Comparison of ENCODE assay signal across 27 cellular contexts in the genomic region with DNA sequence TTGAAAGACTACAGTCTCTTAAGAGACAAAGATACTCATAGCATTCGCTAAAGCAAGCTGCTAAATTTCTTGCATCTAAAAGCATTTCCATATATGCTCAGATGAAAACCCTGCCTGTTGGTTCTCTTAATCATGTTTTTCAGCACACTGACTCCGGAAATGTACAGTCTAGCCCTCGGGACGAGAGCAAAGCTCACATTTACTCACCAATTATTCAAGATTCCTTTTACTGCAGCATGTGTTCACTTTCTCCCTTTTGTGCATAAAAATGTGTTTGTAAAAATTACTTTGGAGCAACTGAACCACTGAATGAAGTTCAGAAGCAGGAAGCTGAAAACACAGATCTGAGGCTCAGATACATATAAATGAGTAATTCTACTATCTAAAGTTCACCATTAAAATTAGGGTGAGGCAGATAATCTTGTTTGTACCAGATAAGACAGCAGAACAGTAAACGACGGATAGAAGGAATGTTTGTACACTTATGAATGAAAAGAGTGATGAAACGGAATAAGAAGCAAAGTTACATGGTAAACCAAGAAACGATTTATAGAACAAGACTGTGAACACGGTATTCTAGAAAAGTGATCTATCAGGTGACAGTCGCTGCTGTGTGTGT.
DNase-seq lines count a peak whose midpoint lies in the region; ATAC-seq and TF ChIP-seq lines count a peak whose summit lies in the region.
"Had no signal": no experiment of that assay in that cellular context is flagged by ENCODE, and none has a peak within 500 bp of the region (broad histone marks: within the 10 kb centered on the region; RNA-seq: fewer than 3 reads in every experiment).

No MANE protein-coding gene starts in this region.

- H3K9ac ChIP-seq in adipocyte (ENCODE audit: low read length): no peak overlapping the region
- no peak overlapping the region for H3K9ac ChIP-seq in mammary epithelial cell (ENCODE audit: insufficient read depth, low read length)
- H3K9ac ChIP-seq: BLaER1 treated with 17β-estradiol and CSF1 and Interleukin-3, amounts not matched to agents 10 nM and 100 nM had no signal

- DNase-seq in A673 (ENCODE audit: low spot score): peak; percentile 79
- peak; percentile 3 for DNase-seq in HuH-7.5 (ENCODE audit: low spot score)
- peak; percentile 22 for DNase-seq in adipocyte (ENCODE audit: low read depth)
- DNase-seq in foreskin melanocyte: peak; percentile 52
- no peak for DNase-seq in midbrain (lab: John Stamatoyannopoulos, UW)
- no peak for DNase-seq in dorsolateral prefrontal cortex
- DNase-seq in mammary epithelial cell: no peak
- DNase-seq: ACHN; activated CD4-positive, alpha-beta T cell treated with anti-CD3 and anti-CD28 coated beads, Interleukin-2, amount 50 U/mL, for 4 hours; activated CD8-positive, alpha-beta memory T cell treated with anti-CD3 and anti-CD28 coated beads, Interleukin-2, amount 50 U/mL, for 4 hours; activated effector memory CD4-positive, alpha-beta T cell treated with Interleukin-2 at 50 U/mL for 16 hours; activated naive CD8-positive, alpha-beta T cell treated with anti-CD3 and anti-CD28 coated beads, Interleukin-2, amount 50 U/mL, for 24 hours; cortex of kidney; GOT3; heart left ventricle; MM.1S; NCI-H1694; NCI-H774; T-cell; uterus had no signal

- H3K36me3 ChIP-seq in A673 (ENCODE audit: insufficient read depth, low read length, poor library complexity, severe bottlenecking) (no peaks in the 10 kb centered on the region), adipocyte (ENCODE audit: control insufficient read depth, insufficient read depth, low read length, severe bottlenecking) (no peaks in the 10 kb centered on the region), mammary epithelial cell (ENCODE audit: insufficient read depth, low read length) (no peaks in the 10 kb centered on the region)
- H3K36me3 ChIP-seq: BLaER1 treated with 17β-estradiol and CSF1 and Interleukin-3, amounts not matched to agents 10 nM and 100 nM; breast epithelium; heart left ventricle; uterus had no signal

- no peak for ATAC-seq in GM18861 (IDR thresholded peaks at IDR 0.05; ENCODE audit: unreplicated experiment)
- ATAC-seq: activated naive CD8-positive, alpha-beta T cell treated with anti-CD3 and anti-CD28 coated beads, Interleukin-2, amount 50 U/mL, for 24 hours; heart left ventricle; left lobe of liver; natural killer cell treated with Interleukin-12 subunit alpha and Interleukin-12 subunit beta and Interleukin-15 and Interleukin-18, amount 100 ng/mL, for 72 hours; sciatic nerve; T-cell had no signal

- H3K4me2 ChIP-seq in mammary epithelial cell (ENCODE audit: insufficient read depth, low read depth, low read length): no peak overlapping the region
- H3K4me2 ChIP-seq: BLaER1 treated with 17β-estradiol and CSF1 and Interleukin-3, amounts not matched to agents 10 nM and 100 nM had no signal

- H2AFZ ChIP-seq in mammary epithelial cell (ENCODE audit: low read depth, low read length): no peak overlapping the region

- H3K9me3 ChIP-seq in A673 (ENCODE audit: low read depth, low read length, poor library complexity, severe bottlenecking) (no peaks in the 10 kb centered on the region), adipocyte (ENCODE audit: control insufficient read depth, low read length) (no peaks in the 10 kb centered on the region), mammary epithelial cell (replicated peaks; ENCODE audit: insufficient read depth, low read length) (no peaks in the 10 kb centered on the region)
- H3K9me3 ChIP-seq: BLaER1 treated with 17β-estradiol and CSF1 and Interleukin-3, amounts not matched to agents 10 nM and 100 nM; breast epithelium; heart left ventricle; uterus had no signal

- H3K27ac ChIP-seq in A673 (ENCODE audit: low read depth, low read length, poor library complexity, severe bottlenecking) (peak overlapping the region; percentile 70), dorsolateral prefrontal cortex (no peak overlapping the region), mammary epithelial cell (ENCODE audit: insufficient read depth, low read depth, low read length) (no peak overlapping the region)
- H3K27ac ChIP-seq: BLaER1 treated with 17β-estradiol and CSF1 and Interleukin-3, amounts not matched to agents 10 nM and 100 nM; breast epithelium; heart left ventricle; HL-60; uterus had no signal

- H3K4me3 ChIP-seq in A673 (ENCODE audit: low read depth, low read length, poor library complexity, severe bottlenecking) (no peak overlapping the region), adipocyte (ENCODE audit: low read length) (no peak overlapping the region), dorsolateral prefrontal cortex (no peak overlapping the region), mammary epithelial cell (replicated peaks in 1 of 3; ENCODE audit: insufficient read depth in 1 of 3, low read depth in 2 of 3, low read length in 3 of 3) (no peak overlapping the region)
- H3K4me3 ChIP-seq: BLaER1 treated with 17β-estradiol and CSF1 and Interleukin-3, amounts not matched to agents 10 nM and 100 nM; breast epithelium; heart left ventricle; uterus had no signal

- H3K4me1 ChIP-seq in A673 (ENCODE audit: insufficient read depth, low read length, poor library complexity, severe bottlenecking) (peaks cover 18% of the 10 kb centered on the region), adipocyte (ENCODE audit: control insufficient read depth, insufficient read depth, low read length) (no peaks in the 10 kb centered on the region), mammary epithelial cell (ENCODE audit: insufficient read depth, low read length) (no peaks in the 10 kb centered on the region)
- H3K4me1 ChIP-seq: breast epithelium, uterus had no signal

- BruUV-seq in A673 (replicated peaks; lab: Mats Ljungman, UMichigan) (no TSS peak), mammary epithelial cell (replicated peaks; lab: Mats Ljungman, UMichigan) (no TSS peak)

- WGBS in mammary epithelial cell (ENCODE audit: low coverage, missing lambda C conversion rate): 52% methylated on average over 10 of the region's 10 CpGs

- H4K20me1 ChIP-seq in mammary epithelial cell (ENCODE audit: insufficient read depth, low read length): no peaks in the 10 kb centered on the region
- H4K20me1 ChIP-seq: BLaER1 treated with 17β-estradiol and CSF1 and Interleukin-3, amounts not matched to agents 10 nM and 100 nM had no signal

- dilution Hi-C loops in mammary epithelial cell (cut with HindIII; ENCODE audit: low sequenced_read_pairs): no loop called here

- CTCF ChIA-PET in A673 (lab: Charles Lee): no interaction called here
- CTCF ChIA-PET in mammary epithelial cell (lab: Charles Lee; ENCODE audit: low non-redundant PET): no interaction called here

- no peak for TF ChIP-seq CTCF in A673 (conservative IDR thresholded peaks at IDR 0.05; ENCODE audit: low read depth, low read length)
- TF ChIP-seq CTCF in dorsolateral prefrontal cortex (IDR thresholded peaks at IDR 0.05 in 54 of 56, conservative IDR thresholded peaks at IDR 0.05 in 2 of 56; ENCODE audit: low read depth in 1 of 56, partially characterized antibody in 56 of 56): no peak
- no peak for TF ChIP-seq CTCF in mammary epithelial cell (conservative IDR thresholded peaks at IDR 0.05 in 1 of 2, IDR thresholded peaks at IDR 0.05 in 1 of 2; ENCODE audit: extremely low read depth in 1 of 2, insufficient read depth in 1 of 2, low read depth in 1 of 2, low read length in 2 of 2)

- H3K27me3 ChIP-seq in A673 (replicated peaks; ENCODE audit: insufficient read depth, low read depth, low read length, poor library complexity): no peaks in the 10 kb centered on the region
- H3K27me3 ChIP-seq in adipocyte (replicated peaks; ENCODE audit: control insufficient read depth, insufficient read depth, low read length): no peaks in the 10 kb centered on the region
- no peaks in the 10 kb centered on the region for H3K27me3 ChIP-seq in dorsolateral prefrontal cortex
- H3K27me3 ChIP-seq in mammary epithelial cell (ENCODE audit: insufficient read depth, low read length): peaks cover 4% of the 10 kb centered on the region
- H3K27me3 ChIP-seq: BLaER1 treated with 17β-estradiol and CSF1 and Interleukin-3, amounts not matched to agents 10 nM and 100 nM; breast epithelium; heart left ventricle; uterus had no signal

- POLR2A ChIA-PET in A673 (lab: Charles Lee; ENCODE audit: low non-redundant PET): no interaction called here

- no peaks in the 10 kb centered on the region for H3K79me2 ChIP-seq in mammary epithelial cell (ENCODE audit: insufficient read depth, low read length)

- intact Hi-C loops in A673 (cut with micrococcal nuclease; ENCODE audit: unreplicated experiment): no loop called here
- intact Hi-C loops in dorsolateral prefrontal cortex (cut with DNase I): no loop called here
- intact Hi-C loops in mammary epithelial cell (cut with micrococcal nuclease): no loop called here

- in situ Hi-C loops in mammary epithelial cell (cut with MboI; ENCODE audit: low sequenced_read_pairs in 2 of 2): no loop called here

Comparison
In these comparisons a context has a peak if more than half of its experiments do, and no peak if none do; other contexts are left out.
1. DNase-seq: peak in A673 (single experiment), HuH-7.5 (single experiment), adipocyte (single experiment) and foreskin melanocyte (single experiment); none in midbrain (single experiment), dorsolateral prefrontal cortex (0 of 10) and mammary epithelial cell (single experiment).